9 cellular contexts compared by ENCODE assay signal in genomic region chr4:10108391-10108790, GRCh38. TPM values are rescaled to one million over a fixed set of nuclear protein-coding genes. Genes with fewer than 3 reads are reported as not detected.
DNase-seq lines count a peak whose midpoint lies in the region; FAIRE-seq and TF ChIP-seq lines count a peak whose summit lies in the region.
"Had no signal": no experiment of that assay in that cellular context is flagged by ENCODE, and none has a peak within 500 bp of the region (broad histone marks: within the 10 kb centered on the region; RNA-seq: fewer than 3 reads in every experiment).

No MANE protein-coding gene starts in this region.

- peaks cover 62% of the 10 kb centered on the region for H3K4me1 ChIP-seq in keratinocyte (ENCODE audit: control insufficient read depth, extremely low read depth, insufficient read depth, low read length)
- H3K4me1 ChIP-seq in stomach: peaks cover 82 to 100% (median 91%) of the 10 kb centered on the region in 4 donors

- no peak for TF ChIP-seq EP300 in stomach (IDR thresholded peaks at IDR 0.05)

- H3K4me2 ChIP-seq in keratinocyte (ENCODE audit: control insufficient read depth, extremely low read depth, insufficient read depth, low read depth, low read length): no peak overlapping the region

- dilution Hi-C loops in keratinocyte (cut with MboI; ENCODE audit: extremely low pct_ligation_motif_present, low sequenced_read_pairs): no loop called here

- H4K20me1 ChIP-seq in keratinocyte (ENCODE audit: control insufficient read depth, extremely low read depth, insufficient read depth, low read length): peaks cover 70% of the 10 kb centered on the region

- intact Hi-C loops in stomach (cut with DNase I; ENCODE audit: low total_unique reads): no loop called here

- WGBS in stomach, 5 donors: 68 to 86% (median 78%) methylated on average over 3 to 6 of the region's 6 CpGs

- DNase-seq in keratinocyte (ENCODE audit: low read depth, low spot score) (no peak), stomach (no peak), NAMALWA (ENCODE audit: low spot score) (no peak), NCI-H2029 (lab: John Stamatoyannopoulos, UW) (no peak), 8988T (no peak)
- no peak for DNase-seq in effector CD4-positive, alpha-beta T cell
- DNase-seq: NCI-H1048 had no signal

- H3K27ac ChIP-seq in KOPT-K1 (ENCODE audit: low read depth, low read length, poor library complexity, severe bottlenecking) (peak overlapping the region; percentile 23), angular gyrus (ENCODE audit: low read depth, low read length) (peak overlapping the region; percentile 26), keratinocyte (ENCODE audit: control insufficient read depth, insufficient read depth, low read length) (peak overlapping the region; percentile 62), stomach (peak overlapping the region in 4 of 5 donors; percentile 68 to 86 (median 74))

- no peak for TF ChIP-seq POLR2A in stomach (IDR thresholded peaks at IDR 0.05)

- H3K27me3 ChIP-seq in keratinocyte (ENCODE audit: control insufficient read depth, extremely low read depth, insufficient read depth, low read length): no peaks in the 10 kb centered on the region
- H3K27me3 ChIP-seq in stomach: no peaks in the 10 kb centered on the region

- H3K9ac ChIP-seq in keratinocyte (ENCODE audit: control insufficient read depth, extremely low read depth, insufficient read depth, low read length): no peak overlapping the region

- H3K9me3 ChIP-seq in KOPT-K1 (ENCODE audit: insufficient read depth, low read length, poor library complexity, severe bottlenecking) (no peaks in the 10 kb centered on the region), keratinocyte (ENCODE audit: control insufficient read depth, low read depth, low read length) (no peaks in the 10 kb centered on the region), stomach (no peaks in the 10 kb centered on the region)

- TF ChIP-seq CTCF in keratinocyte (optimal IDR thresholded peaks at IDR 0.05 in 1 of 3, IDR thresholded peaks at IDR 0.05 in 1 of 3, conservative IDR thresholded peaks at IDR 0.05 in 1 of 3; ENCODE audit: extremely low read depth in 1 of 3, insufficient read depth in 2 of 3, low read length in 3 of 3): no peak
- no peak for TF ChIP-seq CTCF in stomach (IDR thresholded peaks at IDR 0.05)

- H3K36me3 ChIP-seq in KOPT-K1 (ENCODE audit: insufficient read depth, low read length) (peaks cover 100% of the 10 kb centered on the region), keratinocyte (ENCODE audit: control insufficient read depth in 2 of 2, extremely low read depth in 1 of 2, insufficient read depth in 2 of 2, low read length in 2 of 2) (peaks cover 50 to 72% of the 10 kb centered on the region in 2 experiments), stomach (peaks cover 37 to 71% (median 51%) of the 10 kb centered on the region in 4 donors)

- H3K9me1 ChIP-seq in keratinocyte (ENCODE audit: control insufficient read depth, extremely low read depth, insufficient read depth, low read length): peaks cover 20% of the 10 kb centered on the region

- FAIRE-seq in keratinocyte (lab: Jason Lieb, UNC): peak; percentile 29

- no peak overlapping the region for H3K4me3 ChIP-seq in keratinocyte (ENCODE audit: control insufficient read depth in 2 of 3, extremely low read depth in 1 of 3, insufficient read depth in 2 of 3, low read depth in 1 of 3, low read length in 3 of 3)
- H3K4me3 ChIP-seq in stomach: peak overlapping the region in 1 of 4 donors; percentile 1

- no peak overlapping the region for H2AFZ ChIP-seq in keratinocyte (ENCODE audit: control insufficient read depth, low read length)

- H3K79me2 ChIP-seq in keratinocyte (ENCODE audit: control insufficient read depth, insufficient read depth, low read length): peaks cover 95% of the 10 kb centered on the region

RNA-seq across cellular contexts. Expression of gene WDR1, which starts 8.2 kb away (rescaled TPM):
- polyA plus RNA-seq in keratinocyte (388 to 423 TPM (median 388 TPM) in 3 replicates), stomach (100 to 1,000 TPM in 2 of 3 donors, 10 to 100 TPM in 1; 91.2 to 145 (median 115) TPM)
- 337 TPM for polyA plus RNA-seq in keratinocyte (2011; ENCODE audit: low read depth)
- polyA plus RNA-seq in keratinocyte (2011; cell fraction: cytosol; rRNA removed): 391 and 468 TPM in 2 replicates
- 312 and 336 TPM in 2 replicates for polyA plus RNA-seq in keratinocyte (2011; cell fraction: nucleus; rRNA removed)
- polyA plus RNA-seq in keratinocyte (2012; ENCODE audit: low replicate concordance): 204 and 352 TPM in 2 replicates
- 342 to 533 TPM (median 448 TPM) in 3 replicates for polyA minus RNA-seq in keratinocyte
- 411 TPM for polyA minus RNA-seq in keratinocyte (2011; cell fraction: cytosol; rRNA and poly(A)+ RNA removed)
- 185 and 236 TPM in 2 replicates for polyA minus RNA-seq in keratinocyte (2011; cell fraction: nucleus; rRNA and poly(A)+ RNA removed)
- total RNA-seq in stomach: 100 to 1,000 TPM in 3 of 5 donors, 10 to 100 TPM in 2; 52.4 to 167 (median 104) TPM

Comparison
In these comparisons a context has a peak if more than half of its experiments do, and no peak if none do; other contexts are left out.
1. H3K27ac ChIP-seq: peak in every context shown above with its lines; median percentile 74 in stomach; 62 in keratinocyte; 26 in angular gyrus; 23 in KOPT-K1.